Comparison of ENCODE assay signal across 21 cellular contexts in the genomic region with DNA sequence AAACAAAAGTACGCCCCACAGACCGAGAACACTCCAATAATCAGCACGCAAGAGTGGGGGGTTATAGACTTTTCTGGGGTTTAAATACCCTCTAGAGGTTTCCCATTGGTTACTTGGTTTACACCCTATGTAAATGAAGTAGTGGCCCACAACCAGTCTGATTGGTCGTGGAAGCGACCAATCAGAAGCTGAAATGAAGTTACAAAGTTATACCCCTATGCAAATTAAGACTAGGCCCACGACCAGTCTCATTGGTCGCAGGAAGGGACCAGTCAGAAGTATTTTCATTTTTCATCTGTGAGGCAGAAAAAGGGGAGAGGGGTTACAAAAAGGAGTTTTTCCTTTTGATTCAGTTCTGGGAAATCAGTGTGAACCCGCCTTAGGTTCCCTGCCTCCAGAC.
"Had no signal": no experiment of that assay in that cellular context is flagged by ENCODE, and none has a peak within 500 bp of the region (broad histone marks: within the 10 kb centered on the region; RNA-seq: fewer than 3 reads in every experiment).

No MANE protein-coding gene starts in this region.

- DNase-seq: activated CD4-positive, alpha-beta T cell treated with anti-CD3 and anti-CD28 coated beads, Interleukin-2, amount 50 U/mL, for 4 hours; activated effector memory CD4-positive, alpha-beta T cell treated with Interleukin-2 at 50 U/mL for 16 hours; activated naive CD4-positive, alpha-beta T cell treated with anti-CD3 and anti-CD28 coated beads for 36 hours; activated naive CD8-positive, alpha-beta T cell treated with anti-CD3 and anti-CD28 coated beads, Interleukin-2, amount 10 ng/mL, durations not matched to agents 7 days and 5 days; activated T-cell treated with anti-CD3 and anti-CD28 coated beads, Interleukin-2, amount 50 U/mL, for 48 hours; amniotic stem cell; colonic mucosa; esophagus squamous epithelium; gastrocnemius medialis; hypothalamus; left ventricle myocardium superior; mammary epithelial cell; pancreas; psoas muscle; spleen; stimulated activated CD4-positive, alpha-beta T cell treated with anti-CD3 and anti-CD28 coated beads, Interleukin-4, amount 100 ng/mL, for 1 hour; stimulated activated naive CD4-positive, alpha-beta T cell; upper lobe of left lung had no signal

- H3K27ac ChIP-seq: colonic mucosa, esophagus squamous epithelium, gastrocnemius medialis, pancreas, psoas muscle, right atrium auricular region, spleen, upper lobe of left lung had no signal

- H3K9me3 ChIP-seq: colonic mucosa, esophagus squamous epithelium, gastrocnemius medialis, pancreas, psoas muscle, right atrium auricular region, spleen, upper lobe of left lung had no signal

- ATAC-seq: gastrocnemius medialis, left ventricle myocardium superior, pancreas, psoas muscle had no signal

- FAIRE-seq: bronchial epithelial cell, islet of Langerhans, pancreas had no signal

- H3K4me3 ChIP-seq: colonic mucosa, esophagus squamous epithelium, gastrocnemius medialis, pancreas, psoas muscle, right atrium auricular region, spleen, upper lobe of left lung had no signal

- H3K36me3 ChIP-seq: colonic mucosa, esophagus squamous epithelium, gastrocnemius medialis, pancreas, right atrium auricular region, spleen, upper lobe of left lung had no signal

- H3K4me1 ChIP-seq: colonic mucosa, gastrocnemius medialis, pancreas, psoas muscle, right atrium auricular region had no signal

- H3K27me3 ChIP-seq: colonic mucosa, esophagus squamous epithelium, gastrocnemius medialis, pancreas, right atrium auricular region, spleen, upper lobe of left lung had no signal
